Comparison of ENCODE assay signal across 11 cellular contexts in the genomic region with DNA sequence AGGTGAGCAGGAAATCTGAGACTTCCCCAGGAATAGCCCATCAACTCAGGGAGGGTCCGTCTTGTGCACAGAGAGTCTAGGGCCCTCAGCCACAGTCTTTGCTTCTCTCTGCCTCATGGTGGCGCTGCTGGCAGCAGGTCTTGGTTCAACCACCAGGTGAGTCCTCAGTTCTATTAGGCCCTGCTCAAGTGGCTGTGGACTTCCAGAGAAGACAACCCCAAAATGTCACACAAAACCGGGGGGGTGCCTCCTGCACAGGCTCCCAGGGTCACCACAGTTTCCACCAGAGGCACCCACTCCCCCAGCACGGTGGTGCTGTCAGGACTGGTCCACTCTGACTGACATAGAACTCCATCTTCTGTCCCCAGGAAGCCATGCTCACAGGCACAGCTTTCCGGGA. TPM values are rescaled to one million over a fixed set of nuclear protein-coding genes. Genes with fewer than 3 reads are reported as not detected.
DNase-seq lines count a peak whose midpoint lies in the region; ATAC-seq and TF ChIP-seq lines count a peak whose summit lies in the region.
"Had no signal": no experiment of that assay in that cellular context is flagged by ENCODE, and none has a peak within 500 bp of the region (broad histone marks: within the 10 kb centered on the region; RNA-seq: fewer than 3 reads in every experiment).

No MANE protein-coding gene starts in this region.

- H3K4me2 ChIP-seq in OCI-LY3 (ENCODE audit: low read length): no peak overlapping the region

- H3K27me3 ChIP-seq in OCI-LY3 (ENCODE audit: low read depth, low read length) (no peaks in the 10 kb centered on the region), foreskin keratinocyte (peaks cover 13% of the 10 kb centered on the region), stomach (peaks cover 0 to 66% (median 0%) of the 10 kb centered on the region in 3 donors)

- ATAC-seq in foreskin keratinocyte: peak; percentile 11

- no peak overlapping the region for H3K9ac ChIP-seq in OCI-LY3 (ENCODE audit: low read length)

- H3K9me3 ChIP-seq in OCI-LY3 (ENCODE audit: insufficient read depth, low read length) (no peaks in the 10 kb centered on the region), stomach (peaks cover 0 to 10% (median 3%) of the 10 kb centered on the region in 4 donors)
- H3K9me3 ChIP-seq: suprapubic skin had no signal

- TF ChIP-seq EP300 in stomach (IDR thresholded peaks at IDR 0.05): no peak

- intact Hi-C loops in stomach (cut with DNase I; ENCODE audit: low total_unique reads): no loop called here

- H3K4me3 ChIP-seq in OCI-LY3 (ENCODE audit: low read length): no peak overlapping the region
- no peak overlapping the region for H3K4me3 ChIP-seq in stomach
- H3K4me3 ChIP-seq: suprapubic skin had no signal

- WGBS in stomach, 5 donors: 36 to 52% (median 45%) methylated on average over 3 to 5 of the region's 5 CpGs

- peak; percentile 59 for DNase-seq in activated effector memory CD4-positive, alpha-beta T cell treated with anti-CD3 and anti-CD28 coated beads, Interleukin-2, amount 50 U/mL, for 16 hours
- no peak for DNase-seq in activated effector memory CD4-positive, alpha-beta T cell treated with Interleukin-2 at 50 U/mL for 16 hours
- DNase-seq in foreskin keratinocyte: no peak
- DNase-seq in stomach: no peak
- no peak for DNase-seq in DMS79 treated with DMSO at 0.1 percent for 48 hours (lab: John Stamatoyannopoulos, UW)
- no peak for DNase-seq in NCI-H1694 (lab: John Stamatoyannopoulos, UW)
- DNase-seq in activated CD4-positive, alpha-beta T cell treated with anti-CD3 and anti-CD28 coated beads for 1 hour: no peak
- DNase-seq: caudate nucleus, NCI-H2029 had no signal

- H3K4me1 ChIP-seq in OCI-LY3 (ENCODE audit: low read length): no peaks in the 10 kb centered on the region
- no peaks in the 10 kb centered on the region for H3K4me1 ChIP-seq in foreskin keratinocyte
- peaks cover 0 to 12% (median 10%) of the 10 kb centered on the region in 4 donors for H3K4me1 ChIP-seq in stomach

- TF ChIP-seq POLR2A in stomach (IDR thresholded peaks at IDR 0.05): no peak

- TF ChIP-seq CTCF in OCI-LY3 (IDR thresholded peaks at IDR 0.05; ENCODE audit: low read depth, low read length) (peak; percentile 35), foreskin keratinocyte (conservative IDR thresholded peaks at IDR 0.05) (peak; percentile 43), stomach (IDR thresholded peaks at IDR 0.05) (peak in 3 of 7 experiments; percentile 23 to 50 (median 37))

- no peaks in the 10 kb centered on the region for H4K20me1 ChIP-seq in OCI-LY3 (ENCODE audit: insufficient read depth, low read length)

- no peaks in the 10 kb centered on the region for H3K79me2 ChIP-seq in OCI-LY3 (ENCODE audit: low read length)

- H3K36me3 ChIP-seq in OCI-LY3 (replicated peaks; ENCODE audit: low read depth, low read length): no peaks in the 10 kb centered on the region
- H3K36me3 ChIP-seq in stomach: no peaks in the 10 kb centered on the region
- H3K36me3 ChIP-seq: suprapubic skin had no signal

- no peak overlapping the region for H3K27ac ChIP-seq in OCI-LY3 (ENCODE audit: low read length)
- H3K27ac ChIP-seq in foreskin keratinocyte: no peak overlapping the region
- H3K27ac ChIP-seq in stomach: peak overlapping the region; percentile 31 to 70 (median 57)
- H3K27ac ChIP-seq: suprapubic skin had no signal

- H2AFZ ChIP-seq in OCI-LY3 (ENCODE audit: low read depth, low read length): no peak overlapping the region

RNA-seq across cellular contexts. Expression of a gene that starts 2.4 kb away (rescaled TPM):
- total RNA-seq in foreskin keratinocyte (not detected in 2 replicates), stomach (not detected)
- polyA plus RNA-seq in foreskin keratinocyte (not detected in 2 replicates), stomach (not detected)
- total RNA-seq: suprapubic skin had no signal

RNA-seq across cellular contexts. Expression of a gene that starts 11.1 kb away (rescaled TPM):
- total RNA-seq in foreskin keratinocyte (not detected in 2 replicates), stomach (not detected)
- polyA plus RNA-seq in foreskin keratinocyte (not detected in 2 replicates), stomach (not detected)
- total RNA-seq: suprapubic skin had no signal

RNA-seq across cellular contexts. Expression of a gene that starts 13.3 kb away (rescaled TPM):
- total RNA-seq in foreskin keratinocyte (1.4 and 2.1 TPM in 2 replicates), stomach (10 to 100 TPM in 2 of 5 donors, 1 to 10 TPM in 3; 1.2 to 14.5 (median 7.2) TPM)
- polyA plus RNA-seq in foreskin keratinocyte (0.58 and 0.68 TPM in 2 replicates), stomach (1 to 10 TPM; 1.8 to 5.3 (median 4.8) TPM)

RNA-seq across cellular contexts. Expression of a gene that starts 13.4 kb away (rescaled TPM):
- total RNA-seq in foreskin keratinocyte (74.7 and 79.2 TPM in 2 replicates), stomach (10 to 100 TPM in 4 of 5 donors, 1 to 10 TPM in 1; 2.3 to 45.2 (median 28.6) TPM)
- polyA plus RNA-seq in foreskin keratinocyte (83.3 and 84.4 TPM in 2 replicates), stomach (10 to 100 TPM; 54.7 to 79.3 (median 69.2) TPM)

RNA-seq across cellular contexts. Expression of a gene that starts 16.9 kb away (rescaled TPM):
- total RNA-seq in foreskin keratinocyte (not detected in 2 replicates), stomach (not detected)
- polyA plus RNA-seq in foreskin keratinocyte (not detected in 2 replicates), stomach (not detected)
- total RNA-seq: suprapubic skin had no signal

Comparison
In these comparisons a context has a peak if more than half of its experiments do, and no peak if none do; other contexts are left out.
1. H3K27ac ChIP-seq: peak in stomach (5 of 5); none in OCI-LY3 (single experiment) and foreskin keratinocyte (single experiment).